Comparison of ENCODE assay signal across 8 cellular contexts in genomic region chr9:35826071-35826701, GRCh38. TPM values are rescaled to one million over a fixed set of nuclear protein-coding genes. Genes with fewer than 3 reads are reported as not detected.
A peak's percentile ranks its signal among the peaks of the same experiment; 100 is the strongest.
DNase-seq lines count a peak whose midpoint lies in the region; ATAC-seq, FAIRE-seq and TF ChIP-seq lines count a peak whose summit lies in the region.

No MANE protein-coding gene starts in this region.

- peak; percentile 67 for DNase-seq in DMS114 treated with DMSO at 0.1 percent for 48 hours (lab: John Stamatoyannopoulos, UW; ENCODE audit: unreplicated experiment)
- DNase-seq in GM19239 (ENCODE audit: insufficient read length, low spot score): no peak
- peak; percentile 81 to 83 for DNase-seq in Kasumi-1 (lab: John Stamatoyannopoulos, UW)
- DNase-seq in RKO (ENCODE audit: low spot score): peak; percentile 57
- peak; percentile 76 for DNase-seq in bronchial epithelial cell (ENCODE audit: low read depth)
- DNase-seq in left colon: no peak
- DNase-seq in tibial nerve (ENCODE audit: low spot score in 2 of 2): peak in 1 of 2 donors; percentile 79
- DNase-seq in NCI-H128 (lab: John Stamatoyannopoulos, UW; ENCODE audit: unreplicated experiment): no peak

- intact Hi-C loops in left colon (cut with DNase I, micrococcal nuclease): loop anchor here in 1 of 2 donors (2.0 kb wide), 2 partner anchors 35 to 57 kb away; partner anchors contain the start of gene NPR2

- TF ChIP-seq POLR2A in tibial nerve (IDR thresholded peaks at IDR 0.05): no peak

- ATAC-seq in left colon: peak; percentile 44

- H3K27ac ChIP-seq in tibial nerve: no peak overlapping the region

- no peak for TF ChIP-seq EP300 in tibial nerve (IDR thresholded peaks at IDR 0.05)

- FAIRE-seq in GM19239 (lab: Jason Lieb, UNC): peak; percentile 86
- peak; percentile 80 for FAIRE-seq in bronchial epithelial cell (lab: Jason Lieb, UNC)

- no peaks in the 10 kb centered on the region for H3K9me3 ChIP-seq in tibial nerve

- TF ChIP-seq CTCF in bronchial epithelial cell (IDR thresholded peaks at IDR 0.05; ENCODE audit: insufficient read depth, low read length, severe bottlenecking) (peak; percentile 69), tibial nerve (IDR thresholded peaks at IDR 0.05) (peak; percentile 57 to 84 (median 72))

- no peak overlapping the region for H3K4me3 ChIP-seq in bronchial epithelial cell (ENCODE audit: low read depth, low read length)
- no peak overlapping the region for H3K4me3 ChIP-seq in tibial nerve

- H3K4me1 ChIP-seq in tibial nerve: peaks cover 2 to 23% (median 13%) of the 10 kb centered on the region in 4 donors

- WGBS in tibial nerve, 2 donors: 34% methylated on average over 4 of the region's 4 CpGs

- no peaks in the 10 kb centered on the region for H3K36me3 ChIP-seq in bronchial epithelial cell (ENCODE audit: control insufficient read depth, insufficient read depth, low read length)
- no peaks in the 10 kb centered on the region for H3K36me3 ChIP-seq in tibial nerve

- H3K27me3 ChIP-seq in bronchial epithelial cell (ENCODE audit: control insufficient read depth, insufficient read depth, low read length): no peaks in the 10 kb centered on the region
- no peaks in the 10 kb centered on the region for H3K27me3 ChIP-seq in tibial nerve

RNA-seq across cellular contexts. Expression of gene FAM221B, which starts 2.3 kb away (rescaled TPM):
- total RNA-seq in bronchial epithelial cell: not detected in 2 replicates
- under 1 TPM in 1 of 2 donors, not detected in 1; 0.28 TPM for total RNA-seq in left colon
- not detected for total RNA-seq in tibial nerve

RNA-seq across cellular contexts. Expression of gene TMEM8B, which starts 2.8 kb away (rescaled TPM):
- total RNA-seq in bronchial epithelial cell (0.79 and 1.5 TPM in 2 replicates), left colon (10 to 100 TPM; 15.4 to 16.4 TPM), tibial nerve (10 to 100 TPM; 14.6 to 23.9 (median 20.1) TPM)

RNA-seq across cellular contexts. Expression of gene HINT2, which starts 11.3 kb away (rescaled TPM):
- total RNA-seq in bronchial epithelial cell (22.6 and 22.7 TPM in 2 replicates), left colon (10 to 100 TPM; 56.0 to 59.4 TPM), tibial nerve (10 to 100 TPM; 21.0 to 74.3 (median 35.9) TPM)

RNA-seq across cellular contexts. Expression of gene SPAG8, which starts 14.1 kb away (rescaled TPM):
- total RNA-seq in bronchial epithelial cell: 0.13 and 0.26 TPM in 2 replicates
- 1 to 10 TPM in 1 of 2 donors, under 1 TPM in 1; 0.15 to 1.5 TPM for total RNA-seq in left colon
- 1 to 10 TPM; 2.6 to 4.0 (median 3.5) TPM for total RNA-seq in tibial nerve

RNA-seq across cellular contexts. Expression of gene NPR2, which starts 34.8 kb away (rescaled TPM):
- total RNA-seq in bronchial epithelial cell: 5.0 and 7.9 TPM in 2 replicates
- total RNA-seq in left colon: 1 to 10 TPM; 7.4 to 7.9 TPM
- 10 to 100 TPM; 26.3 to 36.0 (median 32.4) TPM for total RNA-seq in tibial nerve

Comparison
In these comparisons a context has a peak if more than half of its experiments do, and no peak if none do; other contexts are left out.
1. DNase-seq: peak in DMS114 treated with DMSO at 0.1 percent for 48 hours (single experiment), Kasumi-1 (2 of 2), RKO (single experiment) and bronchial epithelial cell (single experiment); none in GM19239 (single experiment), left colon (0 of 2) and NCI-H128 (single experiment).